In the genomic region with DNA sequence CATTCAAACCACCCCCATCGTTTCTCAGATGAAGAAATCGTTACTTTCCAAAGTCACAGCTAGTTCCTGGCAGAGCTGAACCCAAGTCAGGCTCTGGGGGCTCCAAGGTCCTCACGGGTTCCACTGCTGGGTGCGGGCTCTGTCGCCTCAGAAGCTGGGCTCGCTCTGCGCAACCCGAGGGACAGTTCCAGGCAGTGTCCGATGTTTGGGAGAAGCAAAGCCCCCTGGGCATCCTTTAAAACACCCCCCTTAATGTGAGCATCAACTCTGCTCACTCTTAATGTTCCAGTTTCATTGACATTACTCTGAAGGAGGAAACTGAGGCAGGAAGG, we compare ENCODE assay signal across 1 cellular context.
TF ChIP-seq lines count a peak whose summit lies in the region.

No MANE protein-coding gene starts in this region.

TF ChIP-seq in endothelial cell of umbilical vein, 7 proteins besides CTCF, POLR2A, EP300 and RAD21:
- TF ChIP-seq MAX (IDR thresholded peaks at IDR 0.05; ENCODE audit: insufficient read depth, insufficient read length): no peak
- no peak for TF ChIP-seq POLR2AphosphoS5 (IDR thresholded peaks at IDR 0.05; ENCODE audit: insufficient read depth, low read depth, low read length)
- TF ChIP-seq MYC (IDR thresholded peaks at IDR 0.05; ENCODE audit: low read depth, low read length): no peak
- no peak for TF ChIP-seq FOS (IDR thresholded peaks at IDR 0.05; ENCODE audit: borderline replicate concordance, insufficient read depth, low read length)
- no peak for TF ChIP-seq EZH2 (IDR thresholded peaks at IDR 0.05; ENCODE audit: borderline replicate concordance, low read depth, low read length, severe bottlenecking)
- no peak for TF ChIP-seq JUN (IDR thresholded peaks at IDR 0.05; ENCODE audit: borderline replicate concordance, insufficient read depth, insufficient read length, low read depth)
